35 cellular contexts compared by ENCODE assay signal in the genomic region with DNA sequence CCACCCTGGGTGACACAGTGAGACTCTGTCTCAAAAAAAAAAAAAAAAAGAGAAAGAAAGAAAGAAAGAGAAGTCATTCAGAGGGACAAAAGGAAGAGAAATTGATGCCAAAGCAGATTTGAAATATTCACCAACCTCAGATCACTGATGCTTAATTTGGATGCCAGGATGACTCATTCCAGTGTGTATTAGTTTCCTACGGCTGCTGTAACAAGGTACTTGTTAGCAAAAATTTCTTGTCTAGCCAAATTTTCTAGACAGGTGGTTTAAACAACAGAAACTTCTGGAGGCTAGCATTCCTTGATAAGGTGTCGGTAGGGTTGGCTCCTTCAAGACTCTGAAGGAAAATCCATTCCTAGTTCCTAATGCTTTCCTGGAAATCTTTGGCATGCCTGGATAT. TPM values are rescaled to one million over a fixed set of nuclear protein-coding genes. Genes with fewer than 3 reads are reported as not detected.
"Had no signal": no experiment of that assay in that cellular context is flagged by ENCODE, and none has a peak within 500 bp of the region (broad histone marks: within the 10 kb centered on the region; RNA-seq: fewer than 3 reads in every experiment).

No MANE protein-coding gene starts in this region.

- H3K4me3 ChIP-seq: MG63 had no signal

- H3K36me3 ChIP-seq: MG63 had no signal

- DNase-seq: Karpas-422, Kasumi-1, MG63, MM.1S, MV-4-11, NCI-H1048, NCI-H1092, NCI-H1092 treated with DMSO at 0.1 percent for 48 hours, NCI-H1105, NCI-H1105 treated with DMSO at 0.1 percent for 48 hours, NCI-H1417, NCI-H1417 treated with DMSO at 0.1 percent for 48 hours, NCI-H1436, NCI-H1436 treated with DMSO at 0.1 percent for 48 hours, NCI-H146, NCI-H1694, NCI-H1694 treated with DMSO at 0.1 percent for 48 hours, NCI-H187, NCI-H187 treated with DMSO at 0.1 percent for 48 hours, NCI-H1930, NCI-H2029, NCI-H2029 treated with DMSO at 0.1 percent for 48 hours, NCI-H2081, NCI-H2081 treated with DMSO at 0.1 percent for 48 hours, NCI-H2107, NCI-H2171, NCI-H2171 treated with DMSO at 0.1 percent for 48 hours, NCI-H2227 treated with DMSO at 0.1 percent for 48 hours, NCI-H226, NCI-H345, NCI-H446, NCI-H446 treated with DMSO at 0.1 percent for 48 hours, NCI-H510A, NCI-H510A treated with DMSO at 0.1 percent for 48 hours had no signal

RNA-seq across cellular contexts. Expression of a gene that starts 42.1 kb away (rescaled TPM):
- total RNA-seq: NCI-H460 had no signal
